1 cellular context compared by ENCODE assay signal in the genomic region with DNA sequence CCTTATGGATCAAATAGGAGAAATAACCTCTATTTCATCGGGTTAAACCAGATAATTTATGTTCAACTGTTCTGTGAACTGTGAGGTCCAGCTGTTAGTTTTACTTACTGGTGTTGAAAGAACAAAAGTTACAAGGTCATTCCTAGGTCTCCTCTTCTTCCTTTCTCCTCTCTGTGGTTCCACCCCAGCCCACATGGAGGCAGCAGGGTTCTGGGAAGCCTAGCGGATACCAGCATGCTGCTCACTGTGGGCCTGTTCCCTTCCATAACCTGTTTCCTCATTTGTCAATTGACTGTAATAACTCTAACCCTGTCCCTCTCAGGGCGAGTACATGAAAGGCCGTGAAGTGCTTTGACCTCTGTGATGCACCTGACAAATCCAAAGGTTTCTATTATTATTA.
TF ChIP-seq lines count a peak whose summit lies in the region.

No MANE protein-coding gene starts in this region.

TF ChIP-seq in H1, 55 proteins besides CTCF, POLR2A, EP300 and RAD21 (continued from another document):
- TF ChIP-seq TEAD4 (IDR thresholded peaks at IDR 0.05; ENCODE audit: low read depth, low read length), result no peak
- no peak for TF ChIP-seq CHD7 (IDR thresholded peaks at IDR 0.05; ENCODE audit: insufficient replicate concordance, low read length)
- TF ChIP-seq TAF7 (optimal IDR thresholded peaks at IDR 0.05; ENCODE audit: borderline replicate concordance, low read depth, low read length), result no peak
TF ChIP-seq in H1: peak in this region for 0.
